1 cellular context compared by ENCODE assay signal in the genomic region with DNA sequence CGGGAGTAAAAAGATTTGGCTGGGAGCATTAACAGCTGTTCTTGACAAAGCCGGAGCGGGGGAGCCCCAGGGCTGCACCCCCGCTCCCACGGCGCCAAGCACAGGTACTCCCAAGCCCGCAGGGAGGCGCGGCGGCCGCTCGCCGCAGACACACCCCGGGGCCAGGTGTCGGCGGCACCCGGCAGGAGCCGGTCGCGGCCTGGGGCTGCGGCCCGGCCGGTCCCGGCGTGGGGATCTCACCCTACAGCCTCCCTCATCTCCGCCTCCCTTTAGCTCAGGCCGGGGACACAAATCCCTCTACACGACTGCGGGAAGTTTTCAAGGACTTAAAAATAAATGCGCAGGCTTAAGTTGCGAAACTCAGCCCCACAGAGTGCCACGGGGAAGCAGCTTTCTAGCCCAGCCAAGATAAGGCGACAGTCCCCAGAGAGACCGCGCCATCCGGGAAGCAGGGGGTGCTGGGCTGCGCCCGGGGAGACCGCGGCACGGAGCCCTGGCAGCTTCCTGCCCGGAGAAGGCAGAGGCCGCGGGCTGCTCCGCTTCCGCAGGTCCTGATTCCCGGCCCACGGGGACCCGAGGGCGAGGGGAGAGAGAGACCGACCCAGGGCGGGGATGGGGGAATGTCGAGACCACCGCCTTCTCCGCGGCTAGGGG.
TF ChIP-seq lines count a peak whose summit lies in the region.

No MANE protein-coding gene starts in this region.

TF ChIP-seq in GM12878, 131 proteins besides CTCF, POLR2A, EP300 and RAD21 (continued from another document):
- TF ChIP-seq FOXM1 (IDR thresholded peaks at IDR 0.05; ENCODE audit: low read depth, low read length), result peak; percentile 65; the same call in 1 of the 2 replicates
- no peak for TF ChIP-seq HDAC6 (IDR thresholded peaks at IDR 0.05; ENCODE audit: unreplicated experiment)
- TF ChIP-seq GABPA (IDR thresholded peaks at IDR 0.05; ENCODE audit: low read depth), result no peak
- no peak for TF ChIP-seq SRF (IDR thresholded peaks at IDR 0.05; ENCODE audit: low read depth in 2 of 2, low read length in 2 of 2)
- TF ChIP-seq SMC3 (IDR thresholded peaks at IDR 0.05; ENCODE audit: borderline replicate concordance, low read length), result peak; percentile 5; the same call in 1 of the 2 replicates
- TF ChIP-seq MYB (IDR thresholded peaks at IDR 0.05; ENCODE audit: borderline replicate concordance, low read depth, low read length), result no peak
- 0 out of 2 replicates have a peak, but pooled peaks have one; percentile 19 for TF ChIP-seq RELB (IDR thresholded peaks at IDR 0.05; ENCODE audit: low read depth)
- 0 out of 2 replicates have a peak, but pooled peaks have one; percentile 40 for TF ChIP-seq MXI1 (IDR thresholded peaks at IDR 0.05; ENCODE audit: low read depth, low read length)
- peak; percentile 50; the same call in 1 of the 2 replicates for TF ChIP-seq PML (IDR thresholded peaks at IDR 0.05; ENCODE audit: low read length)
- TF ChIP-seq KAT2A (conservative IDR thresholded peaks at IDR 0.05; ENCODE audit: control insufficient read depth, low read depth, low read length), result no peak
- TF ChIP-seq, protein P1, sequence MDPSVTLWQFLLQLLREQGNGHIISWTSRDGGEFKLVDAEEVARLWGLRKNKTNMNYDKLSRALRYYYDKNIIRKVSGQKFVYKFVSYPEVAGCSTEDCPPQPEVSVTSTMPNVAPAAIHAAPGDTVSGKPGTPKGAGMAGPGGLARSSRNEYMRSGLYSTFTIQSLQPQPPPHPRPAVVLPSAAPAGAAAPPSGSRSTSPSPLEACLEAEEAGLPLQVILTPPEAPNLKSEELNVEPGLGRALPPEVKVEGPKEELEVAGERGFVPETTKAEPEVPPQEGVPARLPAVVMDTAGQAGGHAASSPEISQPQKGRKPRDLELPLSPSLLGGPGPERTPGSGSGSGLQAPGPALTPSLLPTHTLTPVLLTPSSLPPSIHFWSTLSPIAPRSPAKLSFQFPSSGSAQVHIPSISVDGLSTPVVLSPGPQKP (IDR thresholded peaks at IDR 0.05; ENCODE audit: low read depth, low read length), result no peak
- no peak for TF ChIP-seq RCOR1 (conservative IDR thresholded peaks at IDR 0.05; ENCODE audit: low read depth, low read length)
- 0 out of 2 replicates have a peak, but pooled peaks have one; percentile 60 for TF ChIP-seq ZNF24 (IDR thresholded peaks at IDR 0.05)
- TF ChIP-seq HCFC1 (IDR thresholded peaks at IDR 0.05; ENCODE audit: low read length), result 0 out of 2 replicates have a peak, but pooled peaks have one; percentile 8
- no peak for TF ChIP-seq PBX3 (IDR thresholded peaks at IDR 0.05; ENCODE audit: insufficient replicate concordance, low read depth, low read length)
- no peak for TF ChIP-seq PAX8 (IDR thresholded peaks at IDR 0.05)
- no peak for TF ChIP-seq CEBPB (IDR thresholded peaks at IDR 0.05; ENCODE audit: borderline replicate concordance in 1 of 2, low read depth in 2 of 2, low read length in 2 of 2)
- TF ChIP-seq CHD1 (IDR thresholded peaks at IDR 0.05; ENCODE audit: low read depth, low read length), result no peak
- peak; percentile 66 for TF ChIP-seq SMARCA5 (IDR thresholded peaks at IDR 0.05)
- TF ChIP-seq, protein P2, sequence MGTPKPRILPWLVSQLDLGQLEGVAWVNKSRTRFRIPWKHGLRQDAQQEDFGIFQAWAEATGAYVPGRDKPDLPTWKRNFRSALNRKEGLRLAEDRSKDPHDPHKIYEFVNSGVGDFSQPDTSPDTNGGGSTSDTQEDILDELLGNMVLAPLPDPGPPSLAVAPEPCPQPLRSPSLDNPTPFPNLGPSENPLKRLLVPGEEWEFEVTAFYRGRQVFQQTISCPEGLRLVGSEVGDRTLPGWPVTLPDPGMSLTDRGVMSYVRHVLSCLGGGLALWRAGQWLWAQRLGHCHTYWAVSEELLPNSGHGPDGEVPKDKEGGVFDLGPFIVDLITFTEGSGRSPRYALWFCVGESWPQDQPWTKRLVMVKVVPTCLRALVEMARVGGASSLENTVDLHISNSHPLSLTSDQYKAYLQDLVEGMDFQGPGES (IDR thresholded peaks at IDR 0.05), result no peak
- no peak; the same call in 1 of the 2 replicates for TF ChIP-seq ZSCAN29 (IDR thresholded peaks at IDR 0.05)
- no peak for TF ChIP-seq CHD2 (IDR thresholded peaks at IDR 0.05; ENCODE audit: borderline replicate concordance, low read depth, low read length)
- TF ChIP-seq CBX3 (IDR thresholded peaks at IDR 0.05; ENCODE audit: borderline replicate concordance, low read depth), result no peak
- no peak for TF ChIP-seq HSF1 (IDR thresholded peaks at IDR 0.05; ENCODE audit: low read depth, low read length)
- no peak for TF ChIP-seq NFYA (IDR thresholded peaks at IDR 0.05; ENCODE audit: borderline replicate concordance, low read depth, low read length)
- no peak for TF ChIP-seq IRF4 (IDR thresholded peaks at IDR 0.05; ENCODE audit: low read depth, low read length)
- peak; percentile 54; the same call in 1 of the 2 replicates for TF ChIP-seq BACH1 (IDR thresholded peaks at IDR 0.05; ENCODE audit: borderline replicate concordance)
- no peak; the same call in 1 of the 2 replicates for TF ChIP-seq TARDBP (IDR thresholded peaks at IDR 0.05; ENCODE audit: borderline replicate concordance)
- no peak for TF ChIP-seq SMAD1 (IDR thresholded peaks at IDR 0.05; ENCODE audit: low read depth, partially characterized antibody)
- TF ChIP-seq POU2F2 (IDR thresholded peaks at IDR 0.05; ENCODE audit: borderline replicate concordance, low read depth, low read length), result no peak
- TF ChIP-seq POLR2AphosphoS2 (IDR thresholded peaks at IDR 0.05; ENCODE audit: low read depth, low read length), result no peak
- TF ChIP-seq CREM (IDR thresholded peaks at IDR 0.05; ENCODE audit: low read depth), result peak; percentile 13; the same call in 1 of the 2 replicates
- TF ChIP-seq BHLHE40 (IDR thresholded peaks at IDR 0.05; ENCODE audit: borderline replicate concordance in 1 of 2, low read depth in 2 of 2, low read length in 1 of 2), result peak in 1 of 2 experiments; percentile 51; a peak in 2 of 4 replicates
- TF ChIP-seq CBFB (IDR thresholded peaks at IDR 0.05; ENCODE audit: low read depth), result no peak
- peak; percentile 48; the same call in 1 of the 2 replicates for TF ChIP-seq EED (IDR thresholded peaks at IDR 0.05; ENCODE audit: low read depth)
- no peak for TF ChIP-seq TAF1 (IDR thresholded peaks at IDR 0.05; ENCODE audit: borderline replicate concordance, low read depth, low read length)
- no peak; the same call in 1 of the 2 replicates for TF ChIP-seq IKZF1 (conservative IDR thresholded peaks at IDR 0.05)
- no peak for TF ChIP-seq ZBED1 (IDR thresholded peaks at IDR 0.05; ENCODE audit: borderline replicate concordance)
- no peak for TF ChIP-seq RBBP5 (conservative IDR thresholded peaks at IDR 0.05)
